Comparison of ENCODE assay signal across 8 cellular contexts in genomic region chr11:73598719-73599379, GRCh38. TPM values are rescaled to one million over a fixed set of nuclear protein-coding genes. Genes with fewer than 3 reads are reported as not detected.
DNase-seq lines count a peak whose midpoint lies in the region; ATAC-seq and TF ChIP-seq lines count a peak whose summit lies in the region.

No MANE protein-coding gene starts in this region.

- H3K4ac ChIP-seq in mesendoderm (ENCODE audit: low read depth, low read length): peak overlapping the region; percentile 18

- H2BK5ac ChIP-seq in mesendoderm (ENCODE audit: low read length): no peak overlapping the region

- H3K79me1 ChIP-seq in mesendoderm (ENCODE audit: low read length): peaks cover 8% of the 10 kb centered on the region

- no peak overlapping the region for H3K27ac ChIP-seq in mesendoderm (ENCODE audit: low read depth, low read length)

- H2BK120ac ChIP-seq in mesendoderm (ENCODE audit: low read depth, low read length): no peak overlapping the region

- no peak overlapping the region for H2BK15ac ChIP-seq in mesendoderm (replicated peaks; ENCODE audit: low read depth)

- H3K36me3 ChIP-seq in GM06990 (ENCODE audit: control insufficient read depth, insufficient read depth, low read length) (no peaks in the 10 kb centered on the region), mesendoderm (ENCODE audit: control insufficient read depth, insufficient read depth, low read length) (no peaks in the 10 kb centered on the region)

- peak overlapping the region; percentile 22 for H3K18ac ChIP-seq in mesendoderm (ENCODE audit: low read length)

- no peak overlapping the region for H4K5ac ChIP-seq in mesendoderm (ENCODE audit: low read length)

- H4K8ac ChIP-seq in mesendoderm (ENCODE audit: low read depth, low read length): no peak overlapping the region

- peak overlapping the region; percentile 52 for H3K9ac ChIP-seq in mesendoderm (ENCODE audit: low read length)

- H3K4me2 ChIP-seq in mesendoderm (ENCODE audit: low read length): peak overlapping the region; percentile 37

- peak overlapping the region; percentile 85 for H3K56ac ChIP-seq in mesendoderm (ENCODE audit: low read length)

- ATAC-seq in HG02623 (IDR thresholded peaks at IDR 0.05; ENCODE audit: unreplicated experiment) (peak; percentile 8), GM21367 (IDR thresholded peaks at IDR 0.05; ENCODE audit: unreplicated experiment) (no peak), HG02610 (IDR thresholded peaks at IDR 0.05; ENCODE audit: unreplicated experiment) (no peak)

- H3K79me2 ChIP-seq in mesendoderm (ENCODE audit: control insufficient read depth, insufficient read depth, low read length): peaks cover 18% of the 10 kb centered on the region

- peak overlapping the region; percentile 71 for H3K4me3 ChIP-seq in GM06990 (replicated peaks; ENCODE audit: low read depth, low read length)
- H3K4me3 ChIP-seq in astrocyte of the cerebellum (ENCODE audit: low read depth, low read length): peak overlapping the region; percentile 75
- peak overlapping the region; percentile 23 for H3K4me3 ChIP-seq in mesendoderm (ENCODE audit: low read length)

- 100% methylated on average over 5 of the region's 20 CpGs for WGBS in mesendoderm (ENCODE audit: extremely low coverage, insufficient coverage, low lambda C conversion rate)

- DNase-seq in GM06990 (ENCODE audit: extremely low read depth, insufficient read length): no peak
- no peak for DNase-seq in astrocyte of the cerebellum (ENCODE audit: low read depth)
- no peak for DNase-seq in mesendoderm
- DNase-seq in NCI-H1417 (lab: John Stamatoyannopoulos, UW): no peak
- DNase-seq in NCI-H187 treated with DMSO at 0.1 percent for 48 hours (lab: John Stamatoyannopoulos, UW): no peak

- H3K4me1 ChIP-seq in mesendoderm (ENCODE audit: control insufficient read depth, low read depth, low read length): peaks cover 5% of the 10 kb centered on the region

- no peak for TF ChIP-seq CTCF in GM06990 (IDR thresholded peaks at IDR 0.05; ENCODE audit: insufficient read depth, low read length, poor library complexity, severe bottlenecking)
- TF ChIP-seq CTCF in astrocyte of the cerebellum (IDR thresholded peaks at IDR 0.05; ENCODE audit: low read depth, low read length, missing control alignments): no peak

- no peak overlapping the region for H3K23ac ChIP-seq in mesendoderm (ENCODE audit: low read length)

- H3K27me3 ChIP-seq in GM06990 (replicated peaks; ENCODE audit: control insufficient read depth, insufficient read depth, low read length) (no peaks in the 10 kb centered on the region), mesendoderm (ENCODE audit: insufficient read depth, low read length, poor library complexity) (no peaks in the 10 kb centered on the region)

- H2AK5ac ChIP-seq in mesendoderm (ENCODE audit: low read length): no peak overlapping the region

- in situ Hi-C loops in astrocyte of the cerebellum (cut with HindIII; ENCODE audit: low sequenced_read_pairs): no loop called here

RNA-seq across cellular contexts. Expression of gene FAM168A, which starts 0.9 kb away (rescaled TPM):
- 10.0 TPM for polyA plus RNA-seq in mesendoderm (2013, experiment 1 of 2)
- 9.8 TPM for polyA plus RNA-seq in mesendoderm (2013, experiment 2 of 2)

RNA-seq across cellular contexts. Expression of gene PLEKHB1, which starts 47.5 kb away (rescaled TPM):
- 3.8 TPM for polyA plus RNA-seq in mesendoderm (2013, experiment 1 of 2)
- 4.5 TPM for polyA plus RNA-seq in mesendoderm (2013, experiment 2 of 2)

Comparison
In these comparisons a context has a peak if more than half of its experiments do, and no peak if none do; other contexts are left out.
1. H3K4me3 ChIP-seq: peak in every context shown above with its lines; median percentile 75 in astrocyte of the cerebellum; 71 in GM06990; 23 in mesendoderm.